Comparison of ENCODE assay signal across 14 cellular contexts in genomic region chr14:59130472-59130871, GRCh38. TPM values are rescaled to one million over a fixed set of nuclear protein-coding genes. Genes with fewer than 3 reads are reported as not detected.
DNase-seq lines count a peak whose midpoint lies in the region; ATAC-seq and TF ChIP-seq lines count a peak whose summit lies in the region.
"Had no signal": no experiment of that assay in that cellular context is flagged by ENCODE, and none has a peak within 500 bp of the region (broad histone marks: within the 10 kb centered on the region; RNA-seq: fewer than 3 reads in every experiment).

No MANE protein-coding gene starts in this region.

- TF ChIP-seq CTCF in left ventricle myocardium inferior (IDR thresholded peaks at IDR 0.05; ENCODE audit: borderline replicate concordance) (no peak), OCI-LY7 (conservative IDR thresholded peaks at IDR 0.05; ENCODE audit: low read length) (no peak), parathyroid adenoma (IDR thresholded peaks at IDR 0.05) (no peak)

- POLR2A ChIA-PET in OCI-LY7 (lab: Charles Lee) = interaction anchor here (0.8 kb wide), 1 partner anchor 22 kb away, joined by 3 read pairs; no protein-coding TSS in a partner anchor

- H3K79me2 ChIP-seq in OCI-LY7 (ENCODE audit: insufficient read depth, low read depth, low read length) (no peaks in the 10 kb centered on the region), parathyroid adenoma (no peaks in the 10 kb centered on the region)

- no peaks in the 10 kb centered on the region for H3K9me2 ChIP-seq in OCI-LY7 (ENCODE audit: insufficient read depth, low read length)

- no peak overlapping the region for H3K9ac ChIP-seq in parathyroid adenoma

- peaks cover 12% of the 10 kb centered on the region for H3K4me1 ChIP-seq in left ventricle myocardium inferior
- peaks cover 16% of the 10 kb centered on the region for H3K4me1 ChIP-seq in OCI-LY7 (ENCODE audit: insufficient read depth, low read length, poor library complexity, severe bottlenecking)
- H3K4me1 ChIP-seq in parathyroid adenoma = peaks cover 10% of the 10 kb centered on the region
- H3K4me1 ChIP-seq: A549 had no signal

- H3K4me3 ChIP-seq in left ventricle myocardium inferior (peak overlapping the region; percentile 26), OCI-LY7 (ENCODE audit: low read depth, low read length, poor library complexity, severe bottlenecking) (no peak overlapping the region), parathyroid adenoma (ENCODE audit: low read depth, low read length) (no peak overlapping the region)
- H3K4me3 ChIP-seq: A549, K562 had no signal

- H2AFZ ChIP-seq in OCI-LY7 (ENCODE audit: low read length) (peak overlapping the region; percentile 17; the same call in 1 of the 2 replicates), parathyroid adenoma (peak overlapping the region; percentile 77)

- intact Hi-C loops in left ventricle myocardium inferior (cut with micrococcal nuclease) (no loop called here), cardiac septum (cut with DNase I) (loop anchor here (10.0 kb wide), 1 partner anchor 294 kb away; no protein-coding TSS in a partner anchor), OCI-LY7 (cut with micrococcal nuclease; ENCODE audit: unreplicated experiment) (no loop called here)

- H3K9me3 ChIP-seq in left ventricle myocardium inferior (replicated peaks) (no peaks in the 10 kb centered on the region), OCI-LY7 (ENCODE audit: low read length) (no peaks in the 10 kb centered on the region), parathyroid adenoma (ENCODE audit: control insufficient read depth, low read length) (no peaks in the 10 kb centered on the region)
- H3K9me3 ChIP-seq: A549 had no signal

- no peak overlapping the region for H3K27ac ChIP-seq in left ventricle myocardium inferior (replicated peaks)
- H3K27ac ChIP-seq in OCI-LY7 (ENCODE audit: low read depth, low read length, poor library complexity, severe bottlenecking) = no peak overlapping the region
- peak overlapping the region; percentile 43 for H3K27ac ChIP-seq in parathyroid adenoma
- H3K27ac ChIP-seq: A549 had no signal

- DNase-seq in left ventricle myocardium inferior (no peak), cardiac septum (ENCODE audit: low spot score) (no peak), OCI-LY7 (ENCODE audit: low spot score) (no peak), anterior cingulate cortex (lab: John Stamatoyannopoulos, UW) (no peak), midbrain (lab: John Stamatoyannopoulos, UW) (no peak)
- DNase-seq: NCI-H1417; NCI-H1930; NCI-H526; NK-92 treated with Interleukin-12 subunit alpha and Interleukin-12 subunit beta, amount 100 ng/mL, for 24 hours; RPMI8226 had no signal

- H3K27me3 ChIP-seq in left ventricle myocardium inferior (ENCODE audit: low read depth) (no peaks in the 10 kb centered on the region), parathyroid adenoma (ENCODE audit: control insufficient read depth, insufficient read depth, low read length) (no peaks in the 10 kb centered on the region)

- no TSS peak for BruUV-seq in OCI-LY7 (replicated peaks; lab: Mats Ljungman, UMichigan)

- CTCF ChIA-PET in OCI-LY7 (lab: Charles Lee; ENCODE audit: unreplicated experiment) = no interaction called here

- no peak for ATAC-seq in HG02938 (IDR thresholded peaks at IDR 0.05; ENCODE audit: unreplicated experiment)
- ATAC-seq: A549, K562 had no signal

- no peaks in the 10 kb centered on the region for H4K20me1 ChIP-seq in OCI-LY7 (ENCODE audit: insufficient read depth, low read length)

- H3K36me3 ChIP-seq in left ventricle myocardium inferior (no peaks in the 10 kb centered on the region), OCI-LY7 (ENCODE audit: insufficient read depth, low read length) (no peaks in the 10 kb centered on the region), parathyroid adenoma (ENCODE audit: control insufficient read depth, insufficient read depth, low read length) (no peaks in the 10 kb centered on the region)

- no peak overlapping the region for H3K4me2 ChIP-seq in OCI-LY7 (ENCODE audit: low read length)
- no peak overlapping the region for H3K4me2 ChIP-seq in parathyroid adenoma (ENCODE audit: low read length)
- H3K4me2 ChIP-seq: A549 had no signal

RNA-seq across cellular contexts. Expression of gene DAAM1, which starts 58.0 kb away (rescaled TPM):
- total RNA-seq in left ventricle myocardium inferior (84.8 TPM), cardiac septum (83.8 TPM), OCI-LY7 (2022) (69.4 and 72.8 TPM in 2 replicates)
- 28.7 and 30.1 TPM in 2 replicates for total RNA-seq in OCI-LY7 (2014; rRNA removed; shearing (Covaris generic))
